ENCODE assay signal across 26 cellular contexts in genomic region chrX:18962329-18962728, GRCh38.
"Had no signal": no experiment of that assay in that cellular context is flagged by ENCODE, and none has a peak within 500 bp of the region (broad histone marks: within the 10 kb centered on the region; RNA-seq: fewer than 3 reads in every experiment).

No MANE protein-coding gene starts in this region.

- H3K27me3 ChIP-seq: ascending aorta, esophagus muscularis mucosa, foreskin keratinocyte, heart left ventricle, left lung, right atrium auricular region, uterus had no signal

- H3K27ac ChIP-seq: ascending aorta, esophagus muscularis mucosa, foreskin keratinocyte, heart left ventricle, right atrium auricular region, thoracic aorta had no signal

- H3K9me3 ChIP-seq: ascending aorta, esophagus muscularis mucosa, heart left ventricle, left lung, mucosa of descending colon, thoracic aorta, uterus had no signal

- ATAC-seq: foreskin keratinocyte; heart left ventricle; left lung; mucosa of descending colon; stimulated activated naive CD8-positive, alpha-beta T cell treated with anti-CD3 and anti-CD28 coated beads, Interleukin-15, Interleukin-2, amounts not matched to agents 100 U/mL and 50 U/mL, for 24 hours; WTC11 had no signal

- DNase-seq: activated CD4-positive, alpha-beta memory T cell treated with anti-CD3 and anti-CD28 coated beads, Interleukin-2, amount 10 ng/mL, durations not matched to agents 7 days and 5 days; activated CD4-positive, alpha-beta T cell treated with anti-CD3 and anti-CD28 coated beads for 1 hour; activated CD4-positive, alpha-beta T cell treated with anti-CD3 and anti-CD28 coated beads, Interleukin-2, amount 10 ng/mL, durations not matched to agents 7 days and 5 days; activated CD8-positive, alpha-beta memory T cell treated with anti-CD3 and anti-CD28 coated beads, Interleukin-2, amount 50 U/mL, for 48 hours; activated gamma-delta T cell; activated naive CD4-positive, alpha-beta T cell treated with anti-CD3 and anti-CD28 coated beads, Interleukin-2, amount 10 ng/mL, durations not matched to agents 7 days and 5 days; activated naive CD8-positive, alpha-beta T cell treated with anti-CD3 and anti-CD28 coated beads, Interleukin-2, amount 10 ng/mL, durations not matched to agents 7 days and 5 days; activated T-cell treated with anti-CD3 and anti-CD28 coated beads, Interleukin-2, amount 50 U/mL, for 24 hours; cortex of kidney; endodermal cell; foreskin keratinocyte; heart left ventricle; hypothalamus; immature natural killer cell; left lung; mucosa of descending colon; nucleus accumbens; stimulated activated CD4-positive, alpha-beta T cell treated with anti-CD3 and anti-CD28 coated beads, Interleukin-4, amount 100 ng/mL, for 1 hour; stimulated activated naive CD8-positive, alpha-beta T cell treated with anti-CD3 and anti-CD28 coated beads, Interleukin-15, Interleukin-2, amounts not matched to agents 100 U/mL and 50 U/mL, for 24 hours; uterus had no signal

- H3K36me3 ChIP-seq: ascending aorta, esophagus muscularis mucosa, heart left ventricle, left lung, right atrium auricular region, thoracic aorta, uterus had no signal

- H3K4me1 ChIP-seq: ascending aorta, esophagus muscularis mucosa, left lung, right atrium auricular region, uterus had no signal

- H3K4me3 ChIP-seq: ascending aorta, esophagus muscularis mucosa, heart left ventricle, left lung, lung, mucosa of descending colon, right atrium auricular region, thoracic aorta, uterus had no signal
